In the genomic region with DNA sequence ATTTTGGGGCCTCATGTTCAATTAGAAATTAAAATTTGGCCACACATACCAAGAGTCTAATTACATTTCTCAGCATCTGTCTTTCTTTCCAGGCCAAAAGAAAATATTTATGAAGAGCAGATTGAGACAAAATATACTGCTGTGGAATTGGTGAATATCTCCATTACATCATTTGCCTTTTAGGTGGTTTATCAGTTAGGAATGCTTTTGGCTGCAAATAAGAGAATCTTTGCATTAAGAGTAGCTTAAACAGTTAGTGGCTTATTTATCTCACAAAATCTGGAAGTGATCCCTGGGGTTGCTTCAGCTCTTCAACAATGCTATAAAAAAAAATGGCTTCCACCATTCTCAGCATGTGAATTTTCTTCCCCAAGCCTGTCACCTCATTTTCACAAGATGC, we compare ENCODE assay signal across 20 cellular contexts.
DNase-seq lines count a peak whose midpoint lies in the region; ATAC-seq and TF ChIP-seq lines count a peak whose summit lies in the region.
"Had no signal": no experiment of that assay in that cellular context is flagged by ENCODE, and none has a peak within 500 bp of the region (broad histone marks: within the 10 kb centered on the region; RNA-seq: fewer than 3 reads in every experiment).

No MANE protein-coding gene starts in this region.

- no peak overlapping the region for H4K8ac ChIP-seq in mesenchymal stem cell (ENCODE audit: low read length)

- no peak overlapping the region for H3K18ac ChIP-seq in mesenchymal stem cell (ENCODE audit: low read depth in 1 of 2, low read length in 2 of 2)

- no peak overlapping the region for H3K4ac ChIP-seq in mesenchymal stem cell (ENCODE audit: low read depth in 1 of 2, low read length in 2 of 2)

- no peak overlapping the region for H2BK120ac ChIP-seq in mesenchymal stem cell (ENCODE audit: low read depth, low read length)

- H3K14ac ChIP-seq in mesenchymal stem cell (ENCODE audit: low read length in 2 of 2): no peak overlapping the region

- TF ChIP-seq POLR2A in transverse colon (IDR thresholded peaks at IDR 0.05): no peak

- no peaks in the 10 kb centered on the region for H3K4me1 ChIP-seq in mesenchymal stem cell (ENCODE audit: control insufficient read depth, insufficient read depth, low read depth, low read length)
- peaks cover 0 to 24% (median 11%) of the 10 kb centered on the region in 4 donors for H3K4me1 ChIP-seq in transverse colon
- H3K4me1 ChIP-seq in aorta (ENCODE audit: control insufficient read depth in 1 of 2, insufficient read depth in 2 of 2, low read length in 2 of 2): no peaks in the 10 kb centered on the region
- H3K4me1 ChIP-seq: parathyroid adenoma had no signal

- TF ChIP-seq CTCF in VCaP (conservative IDR thresholded peaks at IDR 0.05): no peak
- no peak for TF ChIP-seq CTCF in transverse colon (IDR thresholded peaks at IDR 0.05)
- no peak for TF ChIP-seq CTCF in GM10266 (IDR thresholded peaks at IDR 0.05; ENCODE audit: control insufficient read depth, insufficient read depth, low read depth, missing control alignments)

- H3K27ac ChIP-seq in VCaP: peak overlapping the region; percentile 57
- H3K27ac ChIP-seq in mesenchymal stem cell (ENCODE audit: low read length, poor library complexity, severe bottlenecking): no peak overlapping the region
- H3K27ac ChIP-seq in transverse colon: peak overlapping the region in 3 of 4 donors; percentile 18 to 32 (median 19)
- peak overlapping the region in 1 of 2 donors; percentile 57 for H3K27ac ChIP-seq in aorta (ENCODE audit: low read depth in 1 of 2, low read length in 2 of 2)
- H3K27ac ChIP-seq: 22Rv1, parathyroid adenoma had no signal

- H3K4me3 ChIP-seq in mesenchymal stem cell (ENCODE audit: insufficient read depth in 1 of 2, low read depth in 1 of 2, low read length in 2 of 2) (no peak overlapping the region), transverse colon (no peak overlapping the region), aorta (ENCODE audit: low read length in 2 of 2) (no peak overlapping the region)
- H3K4me3 ChIP-seq: tibial nerve had no signal

- peak overlapping the region; percentile 37 for H3K9ac ChIP-seq in mesenchymal stem cell (ENCODE audit: low read length)
- H3K9ac ChIP-seq: parathyroid adenoma had no signal

- TF ChIP-seq EP300 in transverse colon (IDR thresholded peaks at IDR 0.05; ENCODE audit: low read depth): no peak

- H3K79me1 ChIP-seq in mesenchymal stem cell (replicated peaks; ENCODE audit: low read length, poor library complexity, severe bottlenecking): peaks cover 5% of the 10 kb centered on the region

- H4K91ac ChIP-seq in mesenchymal stem cell (ENCODE audit: low read length): no peak overlapping the region

- ATAC-seq in aorta (ENCODE audit: low FRiP score) (no peak), HG03571 (IDR thresholded peaks at IDR 0.05; ENCODE audit: unreplicated experiment) (no peak)
- ATAC-seq: naive thymus-derived CD4-positive, alpha-beta T cell; stimulated activated memory B cell treated with anti-CD40 and anti-IgM and Interleukin-4, amounts not matched to agents 10 μg/mL and 1 μg/mL and 100 μg/mL, for 72 hours had no signal

- DNase-seq in NCI-H1092 treated with DMSO at 0.1 percent for 48 hours (lab: John Stamatoyannopoulos, UW) (peak; percentile 8), NCI-H1092 (lab: John Stamatoyannopoulos, UW) (no peak), mesenchymal stem cell (no peak), transverse colon (no peak), GM10266 (ENCODE audit: extremely low spot score) (no peak), aorta (no peak)
- DNase-seq: activated CD4-positive, alpha-beta T cell treated with anti-CD3 and anti-CD28 coated beads, Interleukin-2, amount 10 ng/mL, durations not matched to agents 7 days and 5 days; activated naive CD8-positive, alpha-beta T cell treated with anti-CD3 and anti-CD28 coated beads for 36 hours; cortex of kidney; naive thymus-derived CD4-positive, alpha-beta T cell; NCI-H1436 treated with DMSO at 0.1 percent for 48 hours; OCI-M1; SHP77; stimulated activated CD4-positive, alpha-beta T cell treated with anti-CD3 and anti-CD28 coated beads, Interleukin-1b, Interleukin-23, amount 100 ng/mL, for 48 hours had no signal

- no peak overlapping the region for H3K4me2 ChIP-seq in mesenchymal stem cell (ENCODE audit: low read length, poor library complexity, severe bottlenecking)

- H2AK5ac ChIP-seq in mesenchymal stem cell (ENCODE audit: low read length, severe bottlenecking): no peak overlapping the region

- H2AFZ ChIP-seq in mesenchymal stem cell (ENCODE audit: low read depth, low read length): no peak overlapping the region
- H2AFZ ChIP-seq: parathyroid adenoma had no signal

- H3K27me3 ChIP-seq in mesenchymal stem cell (ENCODE audit: control insufficient read depth in 1 of 2, insufficient read depth in 1 of 2, low read length in 2 of 2) (no peaks in the 10 kb centered on the region), transverse colon (no peaks in the 10 kb centered on the region), aorta (ENCODE audit: control insufficient read depth in 1 of 2, insufficient read depth in 2 of 2, low read length in 1 of 2) (no peaks in the 10 kb centered on the region)
- H3K27me3 ChIP-seq: tibial nerve had no signal

- no peak overlapping the region for H3K23ac ChIP-seq in mesenchymal stem cell (ENCODE audit: low read length in 2 of 2)

- in situ Hi-C loops in transverse colon (cut with MboI; ENCODE audit: low pct_ligation_motif_present in 1 of 4, low pct_unique_long_range_greater_than_20kb in 1 of 4, low sequenced_read_pairs in 3 of 4): loop anchor here (25.0 kb wide), 2 partner anchors 293 to 1193 kb away; no protein-coding TSS in a partner anchor

- H3K9me3 ChIP-seq in mesenchymal stem cell (ENCODE audit: control insufficient read depth, low read length) (no peaks in the 10 kb centered on the region), transverse colon (no peaks in the 10 kb centered on the region), aorta (ENCODE audit: control insufficient read depth, low read length) (no peaks in the 10 kb centered on the region)
- H3K9me3 ChIP-seq: tibial nerve had no signal

- no peak overlapping the region for H2BK5ac ChIP-seq in mesenchymal stem cell (ENCODE audit: low read depth, low read length, poor library complexity, severe bottlenecking)

- H2BK15ac ChIP-seq in mesenchymal stem cell (ENCODE audit: low read depth, poor library complexity, severe bottlenecking): no peak overlapping the region

- no peak overlapping the region for H2BK12ac ChIP-seq in mesenchymal stem cell (ENCODE audit: low read length in 2 of 2)

- intact Hi-C loops in transverse colon (cut with DNase I; ENCODE audit: low total_unique reads): no loop called here
- intact Hi-C loops in aorta (cut with DNase I): loop anchor here (5.0 to 10.0 kb wide), 4 partner anchors 113 to 1195 kb away; no protein-coding TSS in a partner anchor

- H3K36me3 ChIP-seq in mesenchymal stem cell (ENCODE audit: control insufficient read depth in 1 of 2, insufficient read depth in 2 of 2, low read depth in 1 of 2, low read length in 2 of 2) (no peaks in the 10 kb centered on the region), transverse colon (no peaks in the 10 kb centered on the region), aorta (ENCODE audit: control insufficient read depth in 1 of 2, insufficient read depth in 2 of 2, low read length in 1 of 2) (no peaks in the 10 kb centered on the region)
- H3K36me3 ChIP-seq: tibial nerve had no signal
